9 cellular contexts compared by ENCODE assay signal in the genomic region with DNA sequence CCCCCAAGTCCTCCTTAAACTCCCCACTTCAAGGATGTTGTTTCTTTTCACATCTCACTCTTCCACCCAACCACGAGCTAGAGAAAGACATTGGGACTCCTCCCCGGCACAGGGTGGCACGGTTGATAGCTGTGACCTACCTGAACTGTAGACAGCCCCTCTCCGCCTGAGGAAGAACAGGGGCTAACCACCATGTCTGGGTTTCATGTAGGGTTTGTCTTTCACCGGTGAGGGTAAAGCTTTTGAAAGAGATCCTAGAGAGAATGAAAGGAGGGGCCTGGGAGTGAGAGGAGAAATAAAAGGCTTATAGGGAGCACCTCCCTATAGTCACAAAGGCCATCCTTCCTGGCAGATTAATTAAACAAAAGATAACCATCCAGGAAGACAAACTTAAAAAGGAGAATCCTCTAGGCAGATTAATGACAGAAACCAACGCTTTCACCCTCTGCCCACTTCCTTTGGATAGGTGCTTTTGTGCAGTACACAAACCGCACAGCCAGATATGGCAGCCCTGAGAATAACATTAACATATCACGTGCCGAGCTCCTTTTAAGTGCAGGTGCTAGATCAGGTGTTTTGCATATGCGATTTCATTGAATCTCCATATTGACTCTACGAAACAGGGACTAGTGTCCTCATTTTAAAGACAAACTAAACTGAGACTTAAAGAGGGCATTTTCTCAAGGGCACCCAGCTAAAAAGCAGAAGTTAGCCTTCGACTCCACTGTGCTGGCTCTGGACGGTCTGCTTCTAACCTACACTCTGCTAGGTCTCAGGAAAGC.
DNase-seq lines count a peak whose midpoint lies in the region; ATAC-seq lines count a peak whose summit lies in the region.
"Had no signal": no experiment of that assay in that cellular context is flagged by ENCODE, and none has a peak within 500 bp of the region (broad histone marks: within the 10 kb centered on the region; RNA-seq: fewer than 3 reads in every experiment).

No MANE protein-coding gene starts in this region.

- ATAC-seq in HG02852 (IDR thresholded peaks at IDR 0.05; ENCODE audit: unreplicated experiment), result peak; percentile 70

- no peak overlapping the region for H3K4me3 ChIP-seq in subcutaneous abdominal adipose tissue (ENCODE audit: low read depth in 1 of 5, low read length in 5 of 5)
- H3K4me3 ChIP-seq: lung had no signal

- no peaks in the 10 kb centered on the region for H3K27me3 ChIP-seq in subcutaneous abdominal adipose tissue (ENCODE audit: control insufficient read depth in 5 of 5, insufficient read depth in 4 of 5, low read length in 5 of 5)

- no peaks in the 10 kb centered on the region for H3K36me3 ChIP-seq in subcutaneous abdominal adipose tissue (ENCODE audit: control insufficient read depth in 5 of 5, insufficient read depth in 5 of 5, low read length in 5 of 5)

- H3K9me3 ChIP-seq in subcutaneous abdominal adipose tissue (ENCODE audit: control insufficient read depth in 5 of 5, low read length in 5 of 5), result no peaks in the 10 kb centered on the region

- H3K9ac ChIP-seq in subcutaneous abdominal adipose tissue (ENCODE audit: low read length in 5 of 5), result peak overlapping the region in 2 of 5 donors; percentile 8 to 54

- H3K4me1 ChIP-seq in subcutaneous abdominal adipose tissue (ENCODE audit: control insufficient read depth in 5 of 5, insufficient read depth in 5 of 5, low read length in 5 of 5), result peaks cover 5 to 40% (median 32%) of the 10 kb centered on the region in 5 donors

- H3K27ac ChIP-seq in subcutaneous abdominal adipose tissue (ENCODE audit: low read depth, low read length), result peak overlapping the region; percentile 88

- DNase-seq in SHP77 (lab: John Stamatoyannopoulos, UW), result peak; percentile 68 to 80
- no peak for DNase-seq in SHP77 treated with DMSO at 0.1 percent for 48 hours (lab: John Stamatoyannopoulos, UW)
- peak; percentile 79 for DNase-seq in NCI-H2107 (lab: John Stamatoyannopoulos, UW)
- DNase-seq in activated gamma-delta T cell treated with anti-CD3 and anti-CD28 coated beads, Interleukin-2, amount 50 U/mL, for 16 hours (ENCODE audit: low read depth), result peak; percentile 19
- DNase-seq in T1000 (lab: John Stamatoyannopoulos, UW), result no peak
- DNase-seq in DMS 273 treated with DMSO at 0.1 percent for 48 hours (lab: John Stamatoyannopoulos, UW), result no peak

Comparison
In these comparisons a context has a peak if more than half of its experiments do, and no peak if none do; other contexts are left out.
1. DNase-seq: peak in SHP77 (2 of 2), NCI-H2107 (single experiment) and activated gamma-delta T cell treated with anti-CD3 and anti-CD28 coated beads, Interleukin-2, amount 50 U/mL, for 16 hours (single experiment); none in SHP77 treated with DMSO at 0.1 percent for 48 hours (single experiment), T1000 (single experiment) and DMS 273 treated with DMSO at 0.1 percent for 48 hours (single experiment).